In the genomic region with DNA sequence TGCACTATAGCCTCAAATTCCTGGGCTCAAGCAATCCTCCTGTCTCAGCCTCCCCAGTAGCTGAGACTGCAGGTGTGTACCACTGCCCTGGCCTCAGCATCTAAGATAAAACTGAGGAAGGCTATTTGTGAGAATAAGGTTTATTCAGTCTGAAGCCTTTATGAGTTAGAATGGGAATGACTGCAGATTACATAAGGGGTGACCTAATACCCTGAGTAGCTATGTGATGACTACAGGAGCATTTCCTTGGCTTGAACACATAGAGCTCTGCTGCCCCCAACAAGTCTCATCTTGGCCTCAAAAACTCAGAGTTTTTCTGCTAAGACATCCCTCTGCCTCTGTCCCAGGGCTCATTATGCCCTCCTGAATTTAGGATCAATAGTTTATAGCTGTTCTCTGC, we compare ENCODE assay signal across 17 cellular contexts. TPM values are rescaled to one million over a fixed set of nuclear protein-coding genes. Genes with fewer than 3 reads are reported as not detected.
DNase-seq lines count a peak whose midpoint lies in the region; ATAC-seq and TF ChIP-seq lines count a peak whose summit lies in the region.
"Had no signal": no experiment of that assay in that cellular context is flagged by ENCODE, and none has a peak within 500 bp of the region (broad histone marks: within the 10 kb centered on the region; RNA-seq: fewer than 3 reads in every experiment).

No MANE protein-coding gene starts in this region.

- peaks cover 15% of the 10 kb centered on the region for H3K9me1 ChIP-seq in IMR-90 (ENCODE audit: insufficient read depth, low read length)

- H3K9me3 Mint-ChIP-seq in H9: no peaks in the 10 kb centered on the region
- H3K9me3 Mint-ChIP-seq: immature natural killer cell had no signal

- H3K27ac Mint-ChIP-seq in H9: 0 out of 7 replicates have a peak overlapping the region, but pooled peaks of 1 of the 3 experiments have one; percentile 7
- H3K27ac Mint-ChIP-seq: immature natural killer cell had no signal

- H3K23ac ChIP-seq in IMR-90 (ENCODE audit: low read depth, low read length) (no peak overlapping the region), H9 (ENCODE audit: insufficient read length, low read depth, low read length) (no peak overlapping the region)

- intact Hi-C loops in IMR-90 (cut with micrococcal nuclease): loop anchor here (1.0 kb wide), 1 partner anchor 72 kb away; a partner anchor contains a TSS

- peaks cover 4% of the 10 kb centered on the region for H3K4me1 ChIP-seq in IMR-90 (ENCODE audit: control insufficient read depth, insufficient read depth, low read length)
- no peaks in the 10 kb centered on the region for H3K4me1 ChIP-seq in H9 (ENCODE audit: insufficient read depth, low read length)

- H3T11ph ChIP-seq in H9 (ENCODE audit: low read length): no peak overlapping the region

- POLR2A ChIA-PET in IMR-90 (lab: Charles Lee; ENCODE audit: unreplicated experiment): no interaction called here

- H3K36me3 ChIP-seq in IMR-90 (ENCODE audit: control insufficient read depth, insufficient read depth, low read length) (peaks cover 13% of the 10 kb centered on the region), brain microvascular endothelial cell (replicated peaks) (peaks cover 18% of the 10 kb centered on the region)

- in situ Hi-C loops in IMR-90 (cut with MboI; ENCODE audit: low sequenced_read_pairs): no loop called here
- in situ Hi-C loops in brain microvascular endothelial cell (cut with HindIII; ENCODE audit: low pct_ligation_motif_present, low sequenced_read_pairs): no loop called here

- H3K4me1 Mint-ChIP-seq in H9: peaks cover 11 to 16% of the 10 kb centered on the region in 2 experiments

- H3K4me3 ChIP-seq in IMR-90 (ENCODE audit: insufficient read depth, low read depth, low read length) (no peak overlapping the region), brain microvascular endothelial cell (ENCODE audit: low read depth, low read length) (no peak overlapping the region)
- H3K4me3 ChIP-seq: BLaER1 treated with 17β-estradiol and CSF1 and Interleukin-3, amounts not matched to agents 10 nM and 100 nM; mucosa of descending colon had no signal

- H2AFZ ChIP-seq in IMR-90 (replicated peaks; ENCODE audit: low read length, poor library complexity) (no peak overlapping the region), H9 (ENCODE audit: low read length) (no peak overlapping the region)

- H3K4me3 Mint-ChIP-seq in H9: no peak overlapping the region
- H3K4me3 Mint-ChIP-seq: immature natural killer cell had no signal

- H2BK120ac ChIP-seq in IMR-90 (ENCODE audit: low read depth, low read length) (peak overlapping the region; percentile 46), H9 (ENCODE audit: low read depth, low read length, poor library complexity, severe bottlenecking) (no peak overlapping the region)

- H2BK12ac ChIP-seq in H9 (ENCODE audit: insufficient read length, low read depth, low read length): no peak overlapping the region

- H2BK15ac ChIP-seq in IMR-90 (ENCODE audit: low read depth, low read length): no peak overlapping the region; the same call in 2 of the 3 replicates
- H2BK15ac ChIP-seq in H9 (ENCODE audit: low read depth, low read length): no peak overlapping the region

- no peaks in the 10 kb centered on the region for H4K20me1 ChIP-seq in IMR-90 (ENCODE audit: insufficient read depth, low read length)
- H4K20me1 ChIP-seq in H9 (ENCODE audit: control insufficient read depth, insufficient read depth, insufficient read length): no peaks in the 10 kb centered on the region

- ATAC-seq in IMR-90 (ENCODE audit: low read depth) (peak; percentile 88), GM19452 (IDR thresholded peaks at IDR 0.05; ENCODE audit: unreplicated experiment) (no peak), GM18907 (IDR thresholded peaks at IDR 0.05; ENCODE audit: unreplicated experiment) (no peak)
- ATAC-seq: mucosa of descending colon had no signal

- H3K27me3 Mint-ChIP-seq in H9 (ENCODE audit: low read depth): no peaks in the 10 kb centered on the region

- H2AK5ac ChIP-seq in IMR-90 (ENCODE audit: low read depth, low read length) (no peak overlapping the region), H9 (ENCODE audit: insufficient read length, low read length) (no peak overlapping the region)

- H3K4me2 ChIP-seq in IMR-90 (ENCODE audit: low read depth, low read length) (no peak overlapping the region), H9 (ENCODE audit: insufficient read depth, insufficient read length, low read length) (no peak overlapping the region)
- H3K4me2 ChIP-seq: BLaER1 treated with 17β-estradiol and CSF1 and Interleukin-3, amounts not matched to agents 10 nM and 100 nM had no signal

- no peak overlapping the region for H4K5ac ChIP-seq in IMR-90 (ENCODE audit: low read depth, low read length)
- no peak overlapping the region for H4K5ac ChIP-seq in H9 (ENCODE audit: insufficient read length, low read depth, low read length)

- TF ChIP-seq POLR2A in IMR-90 (IDR thresholded peaks at IDR 0.05; ENCODE audit: low read depth, low read length): no peak

- no peak overlapping the region for H3K27ac ChIP-seq in IMR-90 (ENCODE audit: insufficient read depth, low read length)
- no peak overlapping the region for H3K27ac ChIP-seq in brain microvascular endothelial cell
- H3K27ac ChIP-seq in H9 (ENCODE audit: insufficient read length, low read depth, low read length): no peak overlapping the region
- H3K27ac ChIP-seq: BLaER1 treated with 17β-estradiol and CSF1 and Interleukin-3, amounts not matched to agents 10 nM and 100 nM had no signal

- H3K79me2 ChIP-seq in H9 (ENCODE audit: insufficient read depth, low read length): no peaks in the 10 kb centered on the region

- TF ChIP-seq RAD21 in IMR-90 (IDR thresholded peaks at IDR 0.05; ENCODE audit: low read length): peak; percentile 58

- CTCF ChIA-PET in IMR-90 (lab: Yijun Ruan, JAX): interaction anchor here (0.6 to 1.5 kb wide), 4 partner anchors 68 to 539 kb away, joined by 3 to 19 read pairs (median 4); no protein-coding TSS in a partner anchor

- no peak overlapping the region for H2AK9ac ChIP-seq in IMR-90 (replicated peaks; ENCODE audit: low read depth, low read length, poor library complexity)

- H3K14ac ChIP-seq in IMR-90 (replicated peaks; ENCODE audit: low read depth, low read length) (peak overlapping the region; percentile 76; the same call in 1 of the 2 replicates), H9 (ENCODE audit: insufficient read depth, low read length) (no peak overlapping the region)

- H2BK5ac ChIP-seq in IMR-90 (ENCODE audit: low read depth, low read length, poor library complexity, severe bottlenecking): peak overlapping the region; percentile 85
- no peak overlapping the region for H2BK5ac ChIP-seq in H9 (ENCODE audit: insufficient read length, low read length)

- H3K23me2 ChIP-seq in H9 (ENCODE audit: insufficient read length, low read depth, low read length, poor library complexity, severe bottlenecking): no peaks in the 10 kb centered on the region

- H3K9me3 ChIP-seq in IMR-90 (ENCODE audit: control insufficient read depth, insufficient read depth, low read length): no peaks in the 10 kb centered on the region
- H3K9me3 ChIP-seq in H9 (ENCODE audit: control insufficient read depth, low read depth, low read length): no peaks in the 10 kb centered on the region
- H3K9me3 ChIP-seq: BLaER1 treated with 17β-estradiol and CSF1 and Interleukin-3, amounts not matched to agents 10 nM and 100 nM; mucosa of descending colon had no signal

- H3K9ac ChIP-seq in IMR-90 (ENCODE audit: low read depth, low read length): no peak overlapping the region
- H3K9ac ChIP-seq in H9 (ENCODE audit: extremely low read depth, insufficient read length, low read length): no peak overlapping the region
- H3K9ac ChIP-seq: BLaER1 treated with 17β-estradiol and CSF1 and Interleukin-3, amounts not matched to agents 10 nM and 100 nM had no signal

- H4K8ac ChIP-seq in IMR-90 (ENCODE audit: low read depth in 2 of 2, low read length in 2 of 2): peak overlapping the region in 1 of 2 experiments; percentile 50; a peak in 1 of 4 replicates
- no peak overlapping the region for H4K8ac ChIP-seq in H9 (replicated peaks; ENCODE audit: insufficient read length, low read depth, low read length)

- TF ChIP-seq CTCF in AG09319 (IDR thresholded peaks at IDR 0.05; ENCODE audit: low read depth, low read length) (peak; percentile 22), IMR-90 (conservative IDR thresholded peaks at IDR 0.05; ENCODE audit: low read depth, low read length) (peak; percentile 48), brain microvascular endothelial cell (IDR thresholded peaks at IDR 0.05; ENCODE audit: low read depth, low read length, missing control alignments) (no peak), H9 (conservative IDR thresholded peaks at IDR 0.05) (no peak)

- H3K18ac ChIP-seq in IMR-90 (ENCODE audit: low read depth, low read length) (no peak overlapping the region), H9 (ENCODE audit: insufficient read length, low read depth, low read length) (no peak overlapping the region)

- no TSS peak for BruUV-seq in IMR-90 (replicated peaks; lab: Mats Ljungman, UMichigan)

- peaks cover 2 to 19% of the 10 kb centered on the region in 2 experiments; a peak in 3 of 4 replicates for H3K79me1 ChIP-seq in IMR-90 (ENCODE audit: low read depth in 1 of 2, low read length in 2 of 2)
- no peaks in the 10 kb centered on the region for H3K79me1 ChIP-seq in H9 (ENCODE audit: insufficient read depth, low read depth, low read length, poor library complexity, severe bottlenecking)

- DNase-seq in AG09319 (ENCODE audit: extremely low read depth, low read depth) (peak; percentile 44), IMR-90 (peak; percentile 92), brain microvascular endothelial cell (peak; percentile 36), kidney glomerular epithelial cell (lab: John Stamatoyannopoulos, UW) (peak; percentile 67), T-helper 1 cell (no peak), H9 (no peak)
- DNase-seq: activated naive CD4-positive, alpha-beta T cell treated with anti-CD3 and anti-CD28 coated beads, Interleukin-2, amount 50 U/mL, for 16 hours; immature natural killer cell; Karpas-422; mucosa of descending colon; NCI-H69; posterior cingulate gyrus; stimulated activated CD4-positive, alpha-beta T cell treated with anti-CD3 and anti-CD28 coated beads, Interleukin-1b, Interleukin-23, amount 100 ng/mL, for 48 hours had no signal

- H3K27me3 ChIP-seq in IMR-90 (ENCODE audit: control insufficient read depth, insufficient read depth, low read length) (no peaks in the 10 kb centered on the region), brain microvascular endothelial cell (replicated peaks) (no peaks in the 10 kb centered on the region), H9 (ENCODE audit: insufficient read depth, low read length) (no peaks in the 10 kb centered on the region)
- H3K27me3 ChIP-seq: BLaER1 treated with 17β-estradiol and CSF1 and Interleukin-3, amounts not matched to agents 10 nM and 100 nM had no signal

- H4K91ac ChIP-seq in IMR-90 (ENCODE audit: insufficient read depth, low read depth, low read length) (no peak overlapping the region; the same call in 1 of the 2 replicates), H9 (ENCODE audit: insufficient read length, low read depth, low read length) (no peak overlapping the region)

- dilution Hi-C loops in IMR-90 (cut with HindIII; ENCODE audit: low sequenced_read_pairs, unreplicated experiment): no loop called here

- H3K4ac ChIP-seq in IMR-90 (ENCODE audit: low read depth, low read length) (peak overlapping the region; percentile 63), H9 (ENCODE audit: low read depth, low read length) (no peak overlapping the region)

- peaks cover 0 to 23% (median 9%) of the 10 kb centered on the region in 3 experiments; a peak in 5 of 7 replicates for H3K36me3 Mint-ChIP-seq in H9 (ENCODE audit: insufficient read depth in 1 of 3, low read depth in 3 of 3)

- H3K56ac ChIP-seq in IMR-90 (ENCODE audit: extremely low read depth, insufficient read depth, low read length) (no peak overlapping the region), H9 (ENCODE audit: insufficient read length, low read depth, low read length) (no peak overlapping the region)

- 0 out of 2 replicates have a peak overlapping the region, but pooled peaks have one; percentile 24 for H2BK20ac ChIP-seq in IMR-90 (ENCODE audit: low read depth, low read length)
- H2BK20ac ChIP-seq in H9 (ENCODE audit: low read depth, low read length, poor library complexity, severe bottlenecking): no peak overlapping the region

RNA-seq across cellular contexts. Expression of a gene that starts 7.6 kb away (rescaled TPM):
- total RNA-seq in IMR-90 (2012; rRNA removed) (70.5 and 90.0 TPM in 2 replicates), H9 (2021) (48.5 and 53.0 TPM in 2 replicates)
- 70.3 and 73.7 TPM in 2 replicates for polyA plus RNA-seq in IMR-90 (2012; rRNA removed)
- 64.9 and 72.0 TPM in 2 replicates for polyA plus RNA-seq in IMR-90 (2012; cell fraction: cytosol; rRNA removed)
- polyA plus RNA-seq in IMR-90 (2012; cell fraction: nucleus; rRNA removed; ENCODE audit: low replicate concordance): 217 and 248 TPM in 2 replicates

RNA-seq across cellular contexts. Expression of a gene that starts 7.6 kb away (rescaled TPM):
- not detected in 2 replicates for total RNA-seq in IMR-90 (2012; rRNA removed)
- 0.09 and 0.10 TPM in 2 replicates for polyA plus RNA-seq in IMR-90 (2012; rRNA removed)
- polyA plus RNA-seq in IMR-90 (2012; cell fraction: cytosol; rRNA removed): 0.02 and 0.18 TPM in 2 replicates
- 0.53 and 1.1 TPM in 2 replicates for polyA plus RNA-seq in IMR-90 (2012; cell fraction: nucleus; rRNA removed; ENCODE audit: low replicate concordance)
- 0.22 and 0.42 TPM in 2 replicates for total RNA-seq in H9 (2021)
- total RNA-seq: Daoy had no signal
- polyA plus RNA-seq: immature natural killer cell had no signal

Comparison
In these comparisons a context has a peak if more than half of its experiments do, and no peak if none do; other contexts are left out.
1. DNase-seq: peak in AG09319 (single experiment), IMR-90 (single experiment), brain microvascular endothelial cell (single experiment) and kidney glomerular epithelial cell (single experiment); none in T-helper 1 cell (0 of 5) and H9 (single experiment).
2. CTCF ChIP-seq: peak in AG09319 (single experiment) and IMR-90 (single experiment); none in brain microvascular endothelial cell (single experiment) and H9 (single experiment).